9 cellular contexts compared by ENCODE assay signal in genomic region chr19:589693-590395, GRCh38. TPM values are rescaled to one million over a fixed set of nuclear protein-coding genes. Genes with fewer than 3 reads are reported as not detected.
A peak's percentile ranks its signal among the peaks of the same experiment; 100 is the strongest.
DNase-seq lines count a peak whose midpoint lies in the region; ATAC-seq and TF ChIP-seq lines count a peak whose summit lies in the region.
"Had no signal": no experiment of that assay in that cellular context is flagged by ENCODE, and none has a peak within 500 bp of the region (broad histone marks: within the 10 kb centered on the region; RNA-seq: fewer than 3 reads in every experiment).

Gene HCN2 (plus strand): TSS chr19:589881. CDS start chr19:589946, 65 bp downstream.

- H3K27ac Mint-ChIP-seq in CD4-positive, alpha-beta T cell: no peak within 1 kb of the TSS
- no peak within 1 kb of the TSS for H3K27ac Mint-ChIP-seq in neural crest cell (ENCODE audit: unreplicated experiment)

- H3K79me2 ChIP-seq in Karpas-422 (ENCODE audit: low read length): no peaks in the 10 kb centered on the region

- no peak within 1 kb of the TSS for H3K27ac ChIP-seq in CD4-positive, alpha-beta T cell (ENCODE audit: low read depth, low read length)
- H3K27ac ChIP-seq in Karpas-422 (ENCODE audit: low read length): no peak within 1 kb of the TSS
- no peak within 1 kb of the TSS for H3K27ac ChIP-seq in coronary artery

- H3K4me1 ChIP-seq in Karpas-422 (ENCODE audit: low read length): peaks cover 8% of the 10 kb centered on the region

- CTCF ChIA-PET in CD4-positive, alpha-beta T cell (lab: Charles Lee): no interaction called here

- H4K20me1 ChIP-seq in Karpas-422 (ENCODE audit: insufficient read depth, low read depth, low read length): peaks cover 3% of the 10 kb centered on the region; the same call in 1 of the 2 replicates

- ATAC-seq in CD4-positive, alpha-beta T cell (ENCODE audit: poor library complexity): peak; percentile 3
- ATAC-seq in HG02973 (IDR thresholded peaks at IDR 0.05; ENCODE audit: unreplicated experiment) (no peak), HG03097 (IDR thresholded peaks at IDR 0.05; ENCODE audit: low FRiP score, unreplicated experiment) (no peak)

- peaks cover 25% of the 10 kb centered on the region for H3K27me3 Mint-ChIP-seq in CD4-positive, alpha-beta T cell
- H3K27me3 Mint-ChIP-seq in neural crest cell (ENCODE audit: low read depth): peaks cover 68% of the 10 kb centered on the region

- H3K4me1 Mint-ChIP-seq in CD4-positive, alpha-beta T cell (ENCODE audit: low read depth): peaks cover 5% of the 10 kb centered on the region
- peaks cover 3% of the 10 kb centered on the region for H3K4me1 Mint-ChIP-seq in neural crest cell

- no peak within 1 kb of the TSS for H3K4me2 ChIP-seq in Karpas-422 (ENCODE audit: low read depth, low read length, poor library complexity, severe bottlenecking)

- no peaks in the 10 kb centered on the region for H3K9me3 ChIP-seq in CD4-positive, alpha-beta T cell (ENCODE audit: control insufficient read depth, low read length)
- H3K9me3 ChIP-seq in Karpas-422 (ENCODE audit: low read length): no peaks in the 10 kb centered on the region

- peak within 1 kb of the TSS; percentile 47; the same call in 1 of the 2 replicates for H3K9ac ChIP-seq in Karpas-422 (ENCODE audit: low read length)

- intact Hi-C loops in CD4-positive, alpha-beta T cell (cut with DNase I, micrococcal nuclease): loop anchor here in 1 of 2 experiments (5.0 kb wide), 1 partner anchor 72 kb away; the partner anchor contains the start of gene RNF126

- no peaks in the 10 kb centered on the region for H3K9me2 ChIP-seq in Karpas-422 (replicated peaks; ENCODE audit: insufficient read depth, low read length)

- no peak within 1 kb of the TSS for H2AFZ ChIP-seq in Karpas-422 (ENCODE audit: low read length)

- no peak for DNase-seq in CD4-positive, alpha-beta T cell
- DNase-seq in Karpas-422 (no peak), coronary artery (ENCODE audit: low spot score) (no peak), neural crest cell (ENCODE audit: low read depth, low spot score) (no peak), DMS114 treated with DMSO at 0.1 percent for 48 hours (lab: John Stamatoyannopoulos, UW; ENCODE audit: unreplicated experiment) (no peak), occipital lobe (lab: John Stamatoyannopoulos, UW) (no peak)
- DNase-seq: posterior cingulate gyrus had no signal

- H3K4me3 ChIP-seq in Karpas-422 (ENCODE audit: low read length) (no peak within 1 kb of the TSS), coronary artery (peak within 1 kb of the TSS; percentile 61)

- H3K27me3 ChIP-seq in CD4-positive, alpha-beta T cell (ENCODE audit: control insufficient read depth, insufficient read depth, low read length): peaks cover 30% of the 10 kb centered on the region
- no peaks in the 10 kb centered on the region for H3K27me3 ChIP-seq in Karpas-422 (ENCODE audit: low read length)

- no peak for TF ChIP-seq CTCF in CD4-positive, alpha-beta T cell (IDR thresholded peaks at IDR 0.05)
- no peak for TF ChIP-seq CTCF in coronary artery (IDR thresholded peaks at IDR 0.05)
- no peak for TF ChIP-seq CTCF in neural crest cell (conservative IDR thresholded peaks at IDR 0.05)

- H3K9me3 Mint-ChIP-seq in CD4-positive, alpha-beta T cell: no peaks in the 10 kb centered on the region
- no peaks in the 10 kb centered on the region for H3K9me3 Mint-ChIP-seq in neural crest cell

- peak within 1 kb of the TSS; percentile 45 for H3K4me3 Mint-ChIP-seq in CD4-positive, alpha-beta T cell
- H3K4me3 Mint-ChIP-seq in neural crest cell: peak within 1 kb of the TSS; percentile 62

- POLR2A ChIA-PET in CD4-positive, alpha-beta T cell (lab: Charles Lee): no interaction called here

- H3K36me3 Mint-ChIP-seq in CD4-positive, alpha-beta T cell (ENCODE audit: low read depth): no peaks in the 10 kb centered on the region
- H3K36me3 Mint-ChIP-seq in neural crest cell (ENCODE audit: low read depth): no peaks in the 10 kb centered on the region

- no peaks in the 10 kb centered on the region for H3K36me3 ChIP-seq in Karpas-422 (ENCODE audit: insufficient read depth, low read length)

RNA-seq across cellular contexts. Expression of gene HCN2, which starts in this region (rescaled TPM):
- total RNA-seq in CD4-positive, alpha-beta T cell: 1 to 10 TPM; 2.1 TPM
- not detected in 2 replicates for total RNA-seq in Karpas-422 (2014; rRNA removed; shearing (Covaris generic); ENCODE audit: low replicate concordance)
- total RNA-seq in neural crest cell (0.71 and 0.84 TPM in 2 replicates), occipital lobe (8.0 TPM)
